Comparison of ENCODE assay signal across 8 cellular contexts in genomic region chr15:88904257-88904807, GRCh38. TPM values are rescaled to one million over a fixed set of nuclear protein-coding genes. Genes with fewer than 3 reads are reported as not detected.
DNase-seq lines count a peak whose midpoint lies in the region; ATAC-seq lines count a peak whose summit lies in the region.

No MANE protein-coding gene starts in this region.

- H3K27ac Mint-ChIP-seq in activated naive CD8-positive, alpha-beta T cell: peak overlapping the region; percentile 87
- no peak overlapping the region for H3K27ac Mint-ChIP-seq in activated naive CD8-positive, alpha-beta T cell treated with anti-CD3 and anti-CD28 coated beads, Interleukin-2, amount 50 U/mL, for 24 hours
- H3K27ac Mint-ChIP-seq in T-cell: peak overlapping the region; percentile 98 to 99
- H3K27ac Mint-ChIP-seq in stimulated activated effector memory CD8-positive, alpha-beta T cell treated with anti-CD3 and anti-CD28 coated beads, Interleukin-12 subunit alpha, Interleukin-12 subunit beta, amount 100 ng/mL, for 72 hours: no peak overlapping the region

- no peaks in the 10 kb centered on the region for H3K9me3 Mint-ChIP-seq in activated naive CD8-positive, alpha-beta T cell (ENCODE audit: low read depth)
- no peaks in the 10 kb centered on the region for H3K9me3 Mint-ChIP-seq in activated naive CD8-positive, alpha-beta T cell treated with anti-CD3 and anti-CD28 coated beads, Interleukin-2, amount 50 U/mL, for 24 hours
- H3K9me3 Mint-ChIP-seq in T-cell: no peaks in the 10 kb centered on the region
- no peaks in the 10 kb centered on the region for H3K9me3 Mint-ChIP-seq in stimulated activated effector memory CD8-positive, alpha-beta T cell treated with anti-CD3 and anti-CD28 coated beads, Interleukin-12 subunit alpha, Interleukin-12 subunit beta, amount 100 ng/mL, for 72 hours

- ATAC-seq in activated naive CD8-positive, alpha-beta T cell treated with anti-CD3 and anti-CD28 coated beads, Interleukin-2, amount 50 U/mL, for 24 hours: no peak
- ATAC-seq in HG02759 (IDR thresholded peaks at IDR 0.05; ENCODE audit: unreplicated experiment) (peak; percentile 39), T-cell (replicated peaks in 1 of 4) (peak; percentile 4 to 99 (median 98)), HG03045 (IDR thresholded peaks at IDR 0.05; ENCODE audit: unreplicated experiment) (no peak)
- ATAC-seq in stimulated activated effector memory CD8-positive, alpha-beta T cell treated with anti-CD3 and anti-CD28 coated beads, Interleukin-12 subunit alpha, Interleukin-12 subunit beta, amount 100 ng/mL, for 72 hours: peak; percentile 3

- H3K27me3 Mint-ChIP-seq in activated naive CD8-positive, alpha-beta T cell: no peaks in the 10 kb centered on the region
- H3K27me3 Mint-ChIP-seq in activated naive CD8-positive, alpha-beta T cell treated with anti-CD3 and anti-CD28 coated beads, Interleukin-2, amount 50 U/mL, for 24 hours: no peaks in the 10 kb centered on the region
- H3K27me3 Mint-ChIP-seq in T-cell: no peaks in the 10 kb centered on the region

- POLR2A ChIA-PET in T-cell (lab: Charles Lee): no interaction called here

- no peak for DNase-seq in activated naive CD8-positive, alpha-beta T cell treated with anti-CD3 and anti-CD28 coated beads, Interleukin-2, amount 50 U/mL, for 24 hours
- DNase-seq in T-cell (no peak), retina (no peak), HuH-7 (ENCODE audit: low spot score) (no peak)
- DNase-seq in stimulated activated effector memory CD8-positive, alpha-beta T cell treated with anti-CD3 and anti-CD28 coated beads, Interleukin-12 subunit alpha, Interleukin-12 subunit beta, amount 100 ng/mL, for 72 hours (ENCODE audit: low spot score in 2 of 2): no peak

- CTCF ChIA-PET in T-cell (lab: Charles Lee): interaction anchor here (0.5 to 3.0 kb wide), 40 partner anchors 10 to 974 kb away, joined by 3 to 44 read pairs (median 4); partner anchors contain the start of genes ABHD2 (in 1 of the 2), HAPLN3 (in 1 of the 2), ISG20 (in 1 of the 2) and MRPL46 (in 1 of the 2)

- peak overlapping the region; percentile 47 for H3K4me3 Mint-ChIP-seq in activated naive CD8-positive, alpha-beta T cell
- no peak overlapping the region for H3K4me3 Mint-ChIP-seq in activated naive CD8-positive, alpha-beta T cell treated with anti-CD3 and anti-CD28 coated beads, Interleukin-2, amount 50 U/mL, for 24 hours
- peak overlapping the region; percentile 39 to 73 (median 47) for H3K4me3 Mint-ChIP-seq in T-cell
- no peak overlapping the region for H3K4me3 Mint-ChIP-seq in stimulated activated effector memory CD8-positive, alpha-beta T cell treated with anti-CD3 and anti-CD28 coated beads, Interleukin-12 subunit alpha, Interleukin-12 subunit beta, amount 100 ng/mL, for 72 hours

- peaks cover 7% of the 10 kb centered on the region for H3K36me3 Mint-ChIP-seq in activated naive CD8-positive, alpha-beta T cell
- no peaks in the 10 kb centered on the region for H3K36me3 Mint-ChIP-seq in activated naive CD8-positive, alpha-beta T cell treated with anti-CD3 and anti-CD28 coated beads, Interleukin-2, amount 50 U/mL, for 24 hours (ENCODE audit: low read depth)
- H3K36me3 Mint-ChIP-seq in T-cell: peaks cover 6% of the 10 kb centered on the region
- H3K36me3 Mint-ChIP-seq in stimulated activated effector memory CD8-positive, alpha-beta T cell treated with anti-CD3 and anti-CD28 coated beads, Interleukin-12 subunit alpha, Interleukin-12 subunit beta, amount 100 ng/mL, for 72 hours: peaks cover 7% of the 10 kb centered on the region

- H3K4me1 Mint-ChIP-seq in activated naive CD8-positive, alpha-beta T cell (ENCODE audit: low read depth): peaks cover 45% of the 10 kb centered on the region
- peaks cover 17% of the 10 kb centered on the region for H3K4me1 Mint-ChIP-seq in activated naive CD8-positive, alpha-beta T cell treated with anti-CD3 and anti-CD28 coated beads, Interleukin-2, amount 50 U/mL, for 24 hours
- H3K4me1 Mint-ChIP-seq in T-cell: peaks cover 38 to 48% (median 48%) of the 10 kb centered on the region in 3 donors
- peaks cover 17% of the 10 kb centered on the region for H3K4me1 Mint-ChIP-seq in stimulated activated effector memory CD8-positive, alpha-beta T cell treated with anti-CD3 and anti-CD28 coated beads, Interleukin-12 subunit alpha, Interleukin-12 subunit beta, amount 100 ng/mL, for 72 hours

RNA-seq across cellular contexts. Expression of gene MFGE8, which starts 8.8 kb away (rescaled TPM):
- total RNA-seq in T-cell: 100 to 1,000 TPM in 2 of 5 donors, 10 to 100 TPM in 3; 75.4 to 132 (median 99.5) TPM

RNA-seq across cellular contexts. Expression of gene HAPLN3, which starts 9.0 kb away (rescaled TPM):
- 100 to 1,000 TPM in 4 of 5 donors, 10 to 100 TPM in 1; 86.2 to 187 (median 156) TPM for total RNA-seq in T-cell

Comparison
In these comparisons a context has a peak if more than half of its experiments do, and no peak if none do; other contexts are left out.
1. H3K27ac Mint-ChIP-seq: peak in activated naive CD8-positive, alpha-beta T cell (single experiment) and T-cell (2 of 2); none in activated naive CD8-positive, alpha-beta T cell treated with anti-CD3 and anti-CD28 coated beads, Interleukin-2, amount 50 U/mL, for 24 hours (single experiment) and stimulated activated effector memory CD8-positive, alpha-beta T cell treated with anti-CD3 and anti-CD28 coated beads, Interleukin-12 subunit alpha, Interleukin-12 subunit beta, amount 100 ng/mL, for 72 hours (single experiment).
2. H3K4me3 Mint-ChIP-seq: peak in activated naive CD8-positive, alpha-beta T cell (single experiment) and T-cell (3 of 3); none in activated naive CD8-positive, alpha-beta T cell treated with anti-CD3 and anti-CD28 coated beads, Interleukin-2, amount 50 U/mL, for 24 hours (single experiment) and stimulated activated effector memory CD8-positive, alpha-beta T cell treated with anti-CD3 and anti-CD28 coated beads, Interleukin-12 subunit alpha, Interleukin-12 subunit beta, amount 100 ng/mL, for 72 hours (single experiment).
3. ATAC-seq: peak in HG02759 (single experiment), T-cell (4 of 4) and stimulated activated effector memory CD8-positive, alpha-beta T cell treated with anti-CD3 and anti-CD28 coated beads, Interleukin-12 subunit alpha, Interleukin-12 subunit beta, amount 100 ng/mL, for 72 hours (single experiment); none in activated naive CD8-positive, alpha-beta T cell treated with anti-CD3 and anti-CD28 coated beads, Interleukin-2, amount 50 U/mL, for 24 hours (single experiment) and HG03045 (single experiment).